In the genomic region with DNA sequence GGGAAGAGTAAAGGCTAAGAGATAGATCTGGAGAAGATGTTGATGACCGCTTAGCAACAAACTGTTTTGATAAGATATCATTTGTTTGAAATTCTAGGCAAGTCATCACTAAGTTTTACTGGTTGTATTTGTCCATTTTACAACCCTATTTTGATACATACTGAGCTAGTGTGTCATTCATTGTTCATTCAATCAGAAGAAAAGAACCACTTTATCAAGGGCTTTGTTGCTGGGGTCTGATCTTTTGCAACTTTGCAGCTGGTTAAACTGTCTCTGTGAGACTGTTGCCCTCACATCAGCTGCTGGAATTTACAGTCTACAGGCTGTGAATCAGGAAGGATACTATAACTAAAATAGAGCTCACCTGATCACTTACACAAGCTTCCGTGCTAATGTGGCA, we compare ENCODE assay signal across 19 cellular contexts.
"Had no signal": no experiment of that assay in that cellular context is flagged by ENCODE, and none has a peak within 500 bp of the region (broad histone marks: within the 10 kb centered on the region; RNA-seq: fewer than 3 reads in every experiment).

No MANE protein-coding gene starts in this region.

- H3K4me3 ChIP-seq: gastrocnemius medialis, left ventricle myocardium inferior, ovary, psoas muscle, right lobe of liver, stomach, upper lobe of left lung had no signal

- DNase-seq: activated CD4-positive, alpha-beta T cell treated with anti-CD3 and anti-CD28 coated beads, Interleukin-2, amount 10 ng/mL, durations not matched to agents 7 days and 5 days; activated CD8-positive, alpha-beta memory T cell treated with anti-CD3 and anti-CD28 coated beads, Interleukin-2, amount 50 U/mL, for 4 hours; activated effector memory CD4-positive, alpha-beta T cell treated with Interleukin-2 at 50 U/mL for 16 hours; activated naive CD4-positive, alpha-beta T cell treated with anti-CD3 and anti-CD28 coated beads, Interleukin-2, amount 10 ng/mL, durations not matched to agents 7 days and 5 days; activated naive CD8-positive, alpha-beta T cell treated with anti-CD3 and anti-CD28 coated beads, Interleukin-2, amount 50 U/mL, for 24 hours; activated T-cell treated with anti-CD3 and anti-CD28 coated beads, Interleukin-2, amount 50 U/mL, for 4 hours; anterior cingulate cortex; cerebellar nuclear complex; effector memory CD4-positive, alpha-beta T cell; gastrocnemius medialis; head of caudate nucleus; left ventricle myocardium inferior; ovary; psoas muscle; right lobe of liver; stimulated activated CD4-positive, alpha-beta T cell treated with anti-CD3 and anti-CD28 coated beads, Interleukin-4, amount 100 ng/mL, for 24 hours; stomach; upper lobe of left lung had no signal

- H3K36me3 ChIP-seq: gastrocnemius medialis, left ventricle myocardium inferior, ovary, right lobe of liver, stomach, upper lobe of left lung had no signal

- FAIRE-seq: endothelial cell of umbilical vein had no signal

- H3K27ac ChIP-seq: gastrocnemius medialis, left ventricle myocardium inferior, ovary, psoas muscle, right lobe of liver, stomach, upper lobe of left lung had no signal

- H3K27me3 ChIP-seq: gastrocnemius medialis, ovary, right lobe of liver, stomach, upper lobe of left lung had no signal

- H3K9me3 ChIP-seq: gastrocnemius medialis, ovary had no signal

- H3K4me1 ChIP-seq: gastrocnemius medialis, left ventricle myocardium inferior, psoas muscle, right lobe of liver, stomach, upper lobe of left lung had no signal
